ENCODE assay signal across 21 cellular contexts in genomic region chr14:71396050-71396677, GRCh38.
DNase-seq lines count a peak whose midpoint lies in the region; ATAC-seq and TF ChIP-seq lines count a peak whose summit lies in the region.
"Had no signal": no experiment of that assay in that cellular context is flagged by ENCODE, and none has a peak within 500 bp of the region (broad histone marks: within the 10 kb centered on the region; RNA-seq: fewer than 3 reads in every experiment).

No MANE protein-coding gene starts in this region.

- H3K36me3 Mint-ChIP-seq in CD8-positive, alpha-beta T cell = no peaks in the 10 kb centered on the region
- H3K36me3 Mint-ChIP-seq in activated B cell treated with CpG ODN at 0.5 μM for 24 hours (ENCODE audit: low read depth) (peaks cover 6% of the 10 kb centered on the region), progenitor cell of endocrine pancreas (ENCODE audit: insufficient read depth) (peaks cover 1% of the 10 kb centered on the region)

- no peaks in the 10 kb centered on the region for H3K9me3 Mint-ChIP-seq in CD8-positive, alpha-beta T cell
- peaks cover 2% of the 10 kb centered on the region for H3K9me3 Mint-ChIP-seq in activated B cell treated with CpG ODN at 0.5 μM for 24 hours
- H3K9me3 Mint-ChIP-seq in progenitor cell of endocrine pancreas (ENCODE audit: low read depth) = no peaks in the 10 kb centered on the region

- WGBS in right lobe of liver (ENCODE audit: insufficient coverage, low coverage, low lambda C conversion rate, missing lambda C conversion rate) = 18% methylated on average over 3 of the region's 3 CpGs

- POLR2A ChIA-PET in CD8-positive, alpha-beta T cell (lab: Charles Lee) = no interaction called here
- POLR2A ChIA-PET in activated B cell treated with CpG ODN at 0.5 μM for 24 hours (lab: Charles Lee) = interaction anchor here (0.6 kb wide), 1 partner anchor 13 kb away, joined by 5 read pairs; no protein-coding TSS in a partner anchor

- H3K27ac Mint-ChIP-seq in CD8-positive, alpha-beta T cell = peak overlapping the region; percentile 46
- H3K27ac Mint-ChIP-seq in activated B cell treated with CpG ODN at 0.5 μM for 24 hours (peak overlapping the region; percentile 86), progenitor cell of endocrine pancreas (no peak overlapping the region)

- DNase-seq in CD8-positive, alpha-beta T cell = no peak
- DNase-seq in activated B cell treated with CpG ODN at 0.5 μM for 24 hours (no peak), right lobe of liver (no peak), progenitor cell of endocrine pancreas (ENCODE audit: low spot score, unreplicated experiment) (no peak), glomerular visceral epithelial cell (ENCODE audit: extremely low spot score) (no peak), D341Med (ENCODE audit: low spot score) (no peak)
- DNase-seq: Caco-2; DND-41; GDM1; HCEC 1CT; KBM-7; NCI-H1048; NCI-H146; NCI-H226; NCI-H526; NK-92 treated with Interleukin-12 subunit alpha and Interleukin-12 subunit beta, amount 100 ng/mL, for 24 hours; OCI-M1; RPMI8226; SJCRH30 had no signal

- no peak for TF ChIP-seq POLR2A in right lobe of liver (IDR thresholded peaks at IDR 0.05)

- no peaks in the 10 kb centered on the region for H3K27me3 ChIP-seq in CD8-positive, alpha-beta T cell (ENCODE audit: insufficient read depth, low read length)
- no peaks in the 10 kb centered on the region for H3K27me3 ChIP-seq in right lobe of liver
- H3K27me3 ChIP-seq: BLaER1, SJCRH30 had no signal

- no peak for ATAC-seq in CD8-positive, alpha-beta T cell
- ATAC-seq in activated B cell treated with CpG ODN at 0.5 μM for 24 hours (ENCODE audit: low read depth) = no peak
- ATAC-seq in right lobe of liver = peak; percentile 69 to 83 (median 82)
- no peak for ATAC-seq in HG02973 (IDR thresholded peaks at IDR 0.05; ENCODE audit: unreplicated experiment)

- H3K27me3 Mint-ChIP-seq in CD8-positive, alpha-beta T cell (ENCODE audit: low read depth) = no peaks in the 10 kb centered on the region
- no peaks in the 10 kb centered on the region for H3K27me3 Mint-ChIP-seq in activated B cell treated with CpG ODN at 0.5 μM for 24 hours
- no peaks in the 10 kb centered on the region for H3K27me3 Mint-ChIP-seq in progenitor cell of endocrine pancreas

- no peak overlapping the region for H3K4me3 Mint-ChIP-seq in CD8-positive, alpha-beta T cell
- H3K4me3 Mint-ChIP-seq in activated B cell treated with CpG ODN at 0.5 μM for 24 hours = no peak overlapping the region
- H3K4me3 Mint-ChIP-seq in progenitor cell of endocrine pancreas (ENCODE audit: low read depth) = peak overlapping the region; percentile 12

- H3K9me3 ChIP-seq in CD8-positive, alpha-beta T cell (ENCODE audit: low read length) = no peaks in the 10 kb centered on the region
- H3K9me3 ChIP-seq in right lobe of liver = no peaks in the 10 kb centered on the region
- H3K9me3 ChIP-seq: BLaER1, Caco-2, SJCRH30 had no signal

- H3K27ac ChIP-seq in CD8-positive, alpha-beta T cell (ENCODE audit: low read depth, low read length) = no peak overlapping the region
- H3K27ac ChIP-seq in right lobe of liver = peak overlapping the region in 2 of 3 donors; percentile 28 to 66
- H3K27ac ChIP-seq: BLaER1, SJCRH30 had no signal

- TF ChIP-seq CTCF in CD8-positive, alpha-beta T cell (IDR thresholded peaks at IDR 0.05) = no peak
- TF ChIP-seq CTCF in activated B cell treated with CpG ODN at 0.5 μM for 24 hours (IDR thresholded peaks at IDR 0.05) (no peak), right lobe of liver (IDR thresholded peaks at IDR 0.05) (no peak), progenitor cell of endocrine pancreas (IDR thresholded peaks at IDR 0.05; ENCODE audit: unreplicated experiment) (no peak)

- no peaks in the 10 kb centered on the region for H3K36me3 ChIP-seq in CD8-positive, alpha-beta T cell (ENCODE audit: insufficient read depth, low read length)
- no peaks in the 10 kb centered on the region for H3K36me3 ChIP-seq in right lobe of liver
- H3K36me3 ChIP-seq: BLaER1, SJCRH30 had no signal

- intact Hi-C loops in CD8-positive, alpha-beta T cell (cut with DNase I, micrococcal nuclease) = no loop called here
- intact Hi-C loops in activated B cell treated with CpG ODN at 0.5 μM for 24 hours (cut with micrococcal nuclease) (no loop called here), right lobe of liver (cut with DNase I) (no loop called here)

- peaks cover 21% of the 10 kb centered on the region for H3K4me1 ChIP-seq in CD8-positive, alpha-beta T cell (ENCODE audit: insufficient read depth, low read length)
- peaks cover 0 to 23% (median 6%) of the 10 kb centered on the region in 4 donors for H3K4me1 ChIP-seq in right lobe of liver
- H3K4me1 ChIP-seq: SJCRH30 had no signal

- no peak overlapping the region for H3K4me3 ChIP-seq in CD8-positive, alpha-beta T cell (ENCODE audit: low read depth, low read length)
- no peak overlapping the region for H3K4me3 ChIP-seq in right lobe of liver
- H3K4me3 ChIP-seq: BLaER1, SJCRH30 had no signal

- CTCF ChIA-PET in CD8-positive, alpha-beta T cell (lab: Charles Lee) = no interaction called here
- CTCF ChIA-PET in activated B cell treated with CpG ODN at 0.5 μM for 24 hours (lab: Charles Lee) = interaction anchor here (1.1 to 1.2 kb wide), 2 partner anchors 8 to 74 kb away, joined by 3 read pairs; no protein-coding TSS in a partner anchor

- H3K4me1 Mint-ChIP-seq in CD8-positive, alpha-beta T cell (ENCODE audit: low read depth) = peaks cover 43% of the 10 kb centered on the region
- peaks cover 88% of the 10 kb centered on the region for H3K4me1 Mint-ChIP-seq in activated B cell treated with CpG ODN at 0.5 μM for 24 hours
- peaks cover 24% of the 10 kb centered on the region for H3K4me1 Mint-ChIP-seq in progenitor cell of endocrine pancreas (ENCODE audit: low read depth)

Comparison
In these comparisons a context has a peak if more than half of its experiments do, and no peak if none do; other contexts are left out.
1. ATAC-seq: peak in right lobe of liver (4 of 4); none in CD8-positive, alpha-beta T cell (single experiment), activated B cell treated with CpG ODN at 0.5 μM for 24 hours (single experiment) and HG02973 (single experiment).